ENCODE assay signal across 8 cellular contexts in the genomic region with DNA sequence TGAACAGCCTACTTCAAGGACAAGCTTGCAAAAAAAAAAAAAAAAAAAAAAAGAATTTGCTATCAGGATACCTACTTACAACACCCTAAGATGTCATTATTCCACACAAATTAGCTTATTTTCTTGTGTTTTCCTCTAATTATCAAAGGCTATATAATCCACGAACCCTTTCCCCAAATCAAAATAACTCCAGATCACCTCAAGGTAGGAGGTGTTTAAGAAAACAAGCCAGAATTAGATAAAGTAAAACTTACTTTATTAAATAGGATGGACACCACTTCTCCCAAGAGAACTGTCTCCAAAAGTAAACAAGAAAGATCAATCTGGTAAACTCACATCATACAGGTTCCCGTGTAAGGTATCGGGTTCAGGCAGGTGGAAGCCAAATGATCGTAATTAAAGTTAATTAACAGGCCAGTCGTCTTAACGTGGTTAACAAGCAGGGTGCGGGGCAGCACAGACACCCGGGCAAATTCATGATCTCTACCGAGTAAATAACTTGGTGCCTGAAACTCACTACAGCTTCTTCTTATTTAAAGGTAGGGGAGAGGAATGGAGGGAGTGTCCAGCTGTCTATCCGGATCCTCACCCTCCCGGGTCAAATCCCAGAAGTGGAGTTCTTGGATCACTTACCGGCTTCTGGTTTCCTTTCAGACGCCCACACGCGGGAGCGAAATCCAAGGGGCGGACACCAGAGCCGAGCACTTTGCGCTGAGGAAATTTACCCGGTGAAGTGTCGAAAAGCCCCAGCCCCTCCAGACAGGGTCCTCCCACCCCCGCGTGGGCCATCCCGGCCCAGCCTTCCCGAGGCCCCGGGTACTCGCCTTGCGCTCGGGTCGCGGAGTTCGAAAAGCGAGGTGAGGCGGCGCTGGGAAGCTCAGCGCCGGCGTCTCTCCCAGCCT. TPM values are rescaled to one million over a fixed set of nuclear protein-coding genes. Genes with fewer than 3 reads are reported as not detected.
A peak's percentile ranks its signal among the peaks of the same experiment; 100 is the strongest.
DNase-seq lines count a peak whose midpoint lies in the region; ATAC-seq and TF ChIP-seq lines count a peak whose summit lies in the region.

No MANE protein-coding gene starts in this region.

- no peaks in the 10 kb centered on the region for H3F3A ChIP-seq in PC-3 (ENCODE audit: low read length, unreplicated experiment)

- H3K9me2 ChIP-seq in PC-3 (replicated peaks; ENCODE audit: low read length): no peaks in the 10 kb centered on the region

- CTCF ChIA-PET in PC-3 (lab: Charles Lee): no interaction called here

- H3K9ac ChIP-seq in PC-3 (ENCODE audit: low read length): peak overlapping the region; percentile 78

- peak overlapping the region; percentile 87 for H2AFZ ChIP-seq in PC-3 (ENCODE audit: low read length)

- H3K79me2 ChIP-seq in PC-3 (ENCODE audit: low read length): peaks cover 37% of the 10 kb centered on the region

- no peaks in the 10 kb centered on the region for H3K27me3 ChIP-seq in PC-3 (ENCODE audit: low read length)

- intact Hi-C loops in PC-3 (cut with micrococcal nuclease) (loop anchor here (2.0 to 5.0 kb wide), 2 partner anchors 37 to 159 kb away; partner anchors contain the start of gene DTHD1), sciatic nerve (cut with DNase I) (no loop called here)

- POLR2A ChIA-PET in PC-3 (lab: Charles Lee; ENCODE audit: unreplicated experiment): interaction anchor here (0.5 to 0.7 kb wide), 5 partner anchors 15 to 82 kb away, joined by 3 to 9 read pairs (median 4); no protein-coding TSS in a partner anchor

- H3K36me3 ChIP-seq in PC-3 (ENCODE audit: low read depth, low read length): no peaks in the 10 kb centered on the region

- peak overlapping the region; percentile 80 for H3K4me3 ChIP-seq in PC-3 (ENCODE audit: low read length)

- peak overlapping the region; percentile 94 for H3K4me2 ChIP-seq in PC-3 (ENCODE audit: low read length)

- no peak for TF ChIP-seq CTCF in PC-3 (conservative IDR thresholded peaks at IDR 0.05; ENCODE audit: low read depth, low read length)

- ATAC-seq in HG03064 (IDR thresholded peaks at IDR 0.05; ENCODE audit: low read depth, unreplicated experiment) (peak; percentile 26), PC-3 (peak; percentile 56), sciatic nerve (peak; percentile 65)

- peaks cover 22% of the 10 kb centered on the region for H3K4me1 ChIP-seq in PC-3 (ENCODE audit: insufficient read depth, low read length)

- H3K27ac ChIP-seq in PC-3 (ENCODE audit: low read length): peak overlapping the region; percentile 67

- TSS peak; percentile 53 for BruUV-seq in PC-3 (replicated peaks; lab: Mats Ljungman, UMichigan)

- DNase-seq in SKM-1 treated with dmso at 0.1 percent for 144 hours (lab: John Stamatoyannopoulos, UW; ENCODE audit: unreplicated experiment) (peak; percentile 60), SKM-1 (lab: John Stamatoyannopoulos, UW; ENCODE audit: unreplicated experiment) (no peak), PC-3 (peak; percentile 47), amniotic epithelial cell (ENCODE audit: low read depth) (peak; percentile 62), hypothalamus (lab: John Stamatoyannopoulos, UW) (peak in 43 of 51 donors; percentile 19 to 80 (median 55)), sciatic nerve (ENCODE audit: low spot score) (peak; percentile 67), cortex of kidney (lab: John Stamatoyannopoulos, UW) (no peak)

- H4K20me1 ChIP-seq in PC-3 (ENCODE audit: low read length): 0 out of 2 replicates have a peak, but pooled peaks cover 6% of the 10 kb centered on the region

- no peaks in the 10 kb centered on the region for H3K9me3 ChIP-seq in PC-3 (ENCODE audit: low read length)

RNA-seq across cellular contexts. Expression of gene ARAP2, which starts 0.7 kb away (rescaled TPM):
- 12.5 and 13.2 TPM in 2 replicates for total RNA-seq in PC-3 (2014; rRNA removed)
- 26.0 TPM for total RNA-seq in sciatic nerve

RNA-seq across cellular contexts. Expression of gene DTHD1, which starts 37.8 kb away (rescaled TPM):
- not detected in 2 replicates for total RNA-seq in PC-3 (2014; rRNA removed)
- 0.62 TPM for total RNA-seq in sciatic nerve

Comparison
In these comparisons a context has a peak if more than half of its experiments do, and no peak if none do; other contexts are left out.
1. DNase-seq: peak in SKM-1 treated with dmso at 0.1 percent for 144 hours (single experiment), PC-3 (single experiment), amniotic epithelial cell (single experiment), hypothalamus (43 of 51) and sciatic nerve (single experiment); none in SKM-1 (single experiment) and cortex of kidney (single experiment).
2. Peak in every context shown above with its lines, with median percentiles within 50 percentile points of each other: ATAC-seq.